In the genomic region with DNA sequence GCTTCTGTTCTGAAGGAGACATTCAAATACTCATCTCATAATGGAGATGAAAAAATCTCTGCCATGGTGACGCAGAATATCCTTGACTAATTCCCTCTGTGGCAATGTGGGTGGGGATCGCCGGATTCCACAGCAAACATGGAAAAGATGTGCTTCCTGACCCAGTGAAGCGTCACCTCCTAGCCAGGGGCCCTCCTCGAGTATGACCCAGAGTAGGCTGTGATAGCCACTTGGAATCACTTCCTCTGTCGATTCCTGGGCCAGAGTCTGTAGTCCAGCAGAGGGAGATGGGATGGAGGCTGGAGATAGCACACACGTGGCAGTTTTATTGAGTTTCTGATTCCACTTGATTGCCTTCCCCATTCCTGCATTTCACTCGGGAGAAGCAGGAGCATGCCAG, we compare ENCODE assay signal across 15 cellular contexts. TPM values are rescaled to one million over a fixed set of nuclear protein-coding genes. Genes with fewer than 3 reads are reported as not detected.
DNase-seq lines count a peak whose midpoint lies in the region; ATAC-seq and TF ChIP-seq lines count a peak whose summit lies in the region.
"Had no signal": no experiment of that assay in that cellular context is flagged by ENCODE, and none has a peak within 500 bp of the region (broad histone marks: within the 10 kb centered on the region; RNA-seq: fewer than 3 reads in every experiment).

No MANE protein-coding gene starts in this region.

- no TSS peak for BruUV-seq in A673 (replicated peaks; lab: Mats Ljungman, UMichigan)

- CTCF ChIA-PET in A673 (lab: Charles Lee) = no interaction called here

- no peak overlapping the region for H3K4me3 Mint-ChIP-seq in GM23338
- H3K4me3 Mint-ChIP-seq in activated CD4-positive, alpha-beta T cell treated with anti-CD3 and anti-CD28 coated beads, Interleukin-2, amount 10 ng/mL, durations not matched to agents 24 days and 14 days = no peak overlapping the region
- H3K4me3 Mint-ChIP-seq: activated T-cell treated with anti-CD3 and anti-CD28 coated beads, Interleukin-2, amount 50 U/mL, for 72 hours; nephron had no signal

- H3K27me3 ChIP-seq in GM23338 (ENCODE audit: insufficient read depth) (no peaks in the 10 kb centered on the region), smooth muscle cell (ENCODE audit: low read depth) (no peaks in the 10 kb centered on the region), A673 (replicated peaks; ENCODE audit: insufficient read depth, low read depth, low read length, poor library complexity) (no peaks in the 10 kb centered on the region), psoas muscle (ENCODE audit: insufficient read depth in 3 of 3, low read length in 2 of 3) (no peaks in the 10 kb centered on the region)

- no peaks in the 10 kb centered on the region for H3K4me1 ChIP-seq in GM23338 (ENCODE audit: insufficient read depth)
- H3K4me1 ChIP-seq in smooth muscle cell (ENCODE audit: low read depth) = no peaks in the 10 kb centered on the region
- no peaks in the 10 kb centered on the region for H3K4me1 ChIP-seq in A673 (ENCODE audit: insufficient read depth, low read length, poor library complexity, severe bottlenecking)
- no peaks in the 10 kb centered on the region for H3K4me1 ChIP-seq in psoas muscle

- no peaks in the 10 kb centered on the region for H3K36me3 Mint-ChIP-seq in GM23338 (ENCODE audit: low read depth)
- no peaks in the 10 kb centered on the region for H3K36me3 Mint-ChIP-seq in activated CD4-positive, alpha-beta T cell treated with anti-CD3 and anti-CD28 coated beads, Interleukin-2, amount 10 ng/mL, durations not matched to agents 24 days and 14 days (ENCODE audit: low read depth)

- no peak overlapping the region for H3K27ac Mint-ChIP-seq in GM23338
- H3K27ac Mint-ChIP-seq in activated CD4-positive, alpha-beta T cell treated with anti-CD3 and anti-CD28 coated beads, Interleukin-2, amount 10 ng/mL, durations not matched to agents 24 days and 14 days = no peak overlapping the region
- H3K27ac Mint-ChIP-seq: activated T-cell treated with anti-CD3 and anti-CD28 coated beads, Interleukin-2, amount 50 U/mL, for 72 hours; nephron had no signal

- ATAC-seq in GM23338 = peak; percentile 43; the same call in 2 of the 3 replicates
- ATAC-seq in psoas muscle = no peak
- ATAC-seq: activated T-cell treated with anti-CD3 and anti-CD28 coated beads, Interleukin-2, amount 50 U/mL, for 72 hours; left cardiac atrium had no signal

- H3K4me3 ChIP-seq in GM23338 (no peak overlapping the region), smooth muscle cell (no peak overlapping the region), A673 (ENCODE audit: low read depth, low read length, poor library complexity, severe bottlenecking) (no peak overlapping the region), psoas muscle (no peak overlapping the region)
- H3K4me3 ChIP-seq: spleen had no signal

- H2AFZ ChIP-seq in GM23338 = peak overlapping the region; percentile 12; the same call in 1 of the 2 replicates
- H2AFZ ChIP-seq in smooth muscle cell (ENCODE audit: low read depth) = no peak overlapping the region

- DNase-seq in GM23338 (ENCODE audit: low spot score) = peak; percentile 13
- DNase-seq in amniotic epithelial cell (ENCODE audit: low read depth) = peak; percentile 56
- DNase-seq in hepatic stellate cell (ENCODE audit: low spot score) = peak; percentile 41
- DNase-seq in smooth muscle cell (lab: John Stamatoyannopoulos, UW; ENCODE audit: unreplicated experiment) = no peak
- no peak for DNase-seq in stimulated activated CD4-positive, alpha-beta T cell treated with anti-CD3 and anti-CD28 coated beads, Interleukin-12 subunit alpha, Interleukin-12 subunit beta, amount 100 ng/mL, for 4 hours
- no peak for DNase-seq in A673 (ENCODE audit: low spot score)
- no peak for DNase-seq in activated CD4-positive, alpha-beta T cell treated with anti-CD3 and anti-CD28 coated beads, Interleukin-2, amount 10 ng/mL, durations not matched to agents 24 days and 14 days
- DNase-seq in psoas muscle = no peak
- DNase-seq: activated T-cell treated with anti-CD3 and anti-CD28 coated beads, Interleukin-2, amount 50 U/mL, for 72 hours; anterior cingulate cortex; glutamatergic neuron; left cardiac atrium; NCI-H2171; spleen had no signal

- 0 out of 3 replicates have a peak, but pooled peaks cover 3% of the 10 kb centered on the region for H3K4me1 Mint-ChIP-seq in GM23338
- H3K4me1 Mint-ChIP-seq in activated CD4-positive, alpha-beta T cell treated with anti-CD3 and anti-CD28 coated beads, Interleukin-2, amount 10 ng/mL, durations not matched to agents 24 days and 14 days = no peaks in the 10 kb centered on the region

- H3K27ac ChIP-seq in GM23338 (ENCODE audit: low read depth) = no peak overlapping the region
- peak overlapping the region; percentile 43 for H3K27ac ChIP-seq in smooth muscle cell (ENCODE audit: low read depth)
- H3K27ac ChIP-seq in A673 (ENCODE audit: low read depth, low read length, poor library complexity, severe bottlenecking) = no peak overlapping the region
- no peak overlapping the region for H3K27ac ChIP-seq in psoas muscle

- H4K20me1 ChIP-seq in GM23338 (replicated peaks; ENCODE audit: insufficient read depth) = no peaks in the 10 kb centered on the region
- H4K20me1 ChIP-seq in smooth muscle cell (ENCODE audit: low read depth) = no peaks in the 10 kb centered on the region

- no peaks in the 10 kb centered on the region; the same call in 2 of the 3 replicates for H3K9me3 Mint-ChIP-seq in GM23338
- no peaks in the 10 kb centered on the region for H3K9me3 Mint-ChIP-seq in activated CD4-positive, alpha-beta T cell treated with anti-CD3 and anti-CD28 coated beads, Interleukin-2, amount 10 ng/mL, durations not matched to agents 24 days and 14 days
- H3K9me3 Mint-ChIP-seq: activated T-cell treated with anti-CD3 and anti-CD28 coated beads, Interleukin-2, amount 50 U/mL, for 72 hours; nephron had no signal

- H3K79me2 ChIP-seq in GM23338 (replicated peaks; ENCODE audit: insufficient read depth) = no peaks in the 10 kb centered on the region
- H3K79me2 ChIP-seq in smooth muscle cell (ENCODE audit: low read depth) = no peaks in the 10 kb centered on the region

- H3K27me3 Mint-ChIP-seq in GM23338 (ENCODE audit: insufficient read depth, low read depth, poor library complexity) = peaks cover 4% of the 10 kb centered on the region
- H3K27me3 Mint-ChIP-seq in activated CD4-positive, alpha-beta T cell treated with anti-CD3 and anti-CD28 coated beads, Interleukin-2, amount 10 ng/mL, durations not matched to agents 24 days and 14 days = peaks cover 19% of the 10 kb centered on the region

- H3K9ac ChIP-seq in smooth muscle cell (ENCODE audit: low read depth) = no peak overlapping the region

- H3K9me3 ChIP-seq in smooth muscle cell (replicated peaks; ENCODE audit: low read depth) (no peaks in the 10 kb centered on the region), A673 (ENCODE audit: low read depth, low read length, poor library complexity, severe bottlenecking) (no peaks in the 10 kb centered on the region), psoas muscle (no peaks in the 10 kb centered on the region)
- H3K9me3 ChIP-seq: spleen had no signal

- intact Hi-C loops in A673 (cut with micrococcal nuclease; ENCODE audit: unreplicated experiment) = no loop called here
- intact Hi-C loops in activated CD4-positive, alpha-beta T cell treated with anti-CD3 and anti-CD28 coated beads, Interleukin-2, amount 10 ng/mL, durations not matched to agents 24 days and 14 days (cut with micrococcal nuclease) = no loop called here
- intact Hi-C loops in psoas muscle (cut with DNase I) = no loop called here

- H3K9me2 ChIP-seq in GM23338 (ENCODE audit: insufficient read depth) = no peaks in the 10 kb centered on the region

- H3F3A ChIP-seq in GM23338 (replicated peaks; ENCODE audit: low read depth) (no peaks in the 10 kb centered on the region), smooth muscle cell (ENCODE audit: low read depth) (no peaks in the 10 kb centered on the region)

- 51% methylated on average over 8 of the region's 8 CpGs for WGBS in smooth muscle cell (ENCODE audit: low lambda C conversion rate)
- WGBS in psoas muscle, 3 donors = 36 to 50% (median 41%) methylated on average over 8 of the region's 8 CpGs

- TF ChIP-seq CTCF in GM23338 (conservative IDR thresholded peaks at IDR 0.05; ENCODE audit: low read depth in 2 of 2) (no peak), smooth muscle cell (IDR thresholded peaks at IDR 0.05; ENCODE audit: borderline replicate concordance, insufficient read depth, poor library complexity, severe bottlenecking) (no peak), A673 (conservative IDR thresholded peaks at IDR 0.05; ENCODE audit: low read depth, low read length) (no peak), psoas muscle (IDR thresholded peaks at IDR 0.05) (no peak)

- H3K4me2 ChIP-seq in GM23338 = no peak overlapping the region
- H3K4me2 ChIP-seq in smooth muscle cell = peak overlapping the region; percentile 14

- H3K36me3 ChIP-seq in GM23338 (ENCODE audit: insufficient read depth) (no peaks in the 10 kb centered on the region), smooth muscle cell (ENCODE audit: low read depth) (no peaks in the 10 kb centered on the region), A673 (ENCODE audit: insufficient read depth, low read length, poor library complexity, severe bottlenecking) (no peaks in the 10 kb centered on the region), psoas muscle (ENCODE audit: insufficient read depth in 1 of 2, low read depth in 1 of 2) (no peaks in the 10 kb centered on the region)
- H3K36me3 ChIP-seq: spleen had no signal

- POLR2A ChIA-PET in A673 (lab: Charles Lee; ENCODE audit: low non-redundant PET) = no interaction called here

RNA-seq across cellular contexts. Expression of a gene that starts 36.8 kb away (rescaled TPM):
- total RNA-seq in GM23338 (2014; rRNA removed; shearing (Covaris generic)) = not detected in 2 replicates
- polyA plus RNA-seq in GM23338 (2016; fragmentation: Nextera tagmentation; extraction: Ambion mirVana) = 0.45 TPM in 1 of 2 replicates, not detected in the other
- 0.09 TPM in 1 of 2 replicates, not detected in the other for total RNA-seq in smooth muscle cell
- polyA plus RNA-seq in smooth muscle cell = 0.14 TPM in 1 of 2 replicates, not detected in the other
- total RNA-seq in A673 (2021) = not detected in 2 replicates
- not detected in 2 replicates for total RNA-seq in activated CD4-positive, alpha-beta T cell treated with anti-CD3 and anti-CD28 coated beads, Interleukin-2, amount 10 ng/mL, durations not matched to agents 24 days and 14 days
- under 1 TPM in 2 of 4 donors, not detected in 2; 0.10 to 0.15 TPM for total RNA-seq in psoas muscle
- polyA plus RNA-seq in psoas muscle = under 1 TPM in 2 of 3 donors, not detected in 1; 0.04 to 0.06 TPM
- total RNA-seq: left cardiac atrium had no signal

RNA-seq across cellular contexts. Expression of a gene that starts 39.4 kb away (rescaled TPM):
- total RNA-seq in GM23338 (2014; rRNA removed; shearing (Covaris generic)) = 0.21 TPM in 1 of 2 replicates, not detected in the other
- 0.23 TPM in 1 of 2 replicates, not detected in the other for polyA plus RNA-seq in GM23338 (2016; fragmentation: Nextera tagmentation; extraction: Ambion mirVana)
- total RNA-seq in smooth muscle cell = not detected in 2 replicates
- polyA plus RNA-seq in smooth muscle cell = 0.05 TPM in 1 of 2 replicates, not detected in the other
- total RNA-seq in A673 (2021) = not detected in 2 replicates
- 6.8 and 7.2 TPM in 2 replicates for total RNA-seq in activated CD4-positive, alpha-beta T cell treated with anti-CD3 and anti-CD28 coated beads, Interleukin-2, amount 10 ng/mL, durations not matched to agents 24 days and 14 days
- total RNA-seq in psoas muscle = 1 to 10 TPM in 2 of 4 donors, under 1 TPM in 2; 0.34 to 2.2 (median 1.1) TPM
- under 1 TPM; 0.14 to 0.16 (median 0.14) TPM for polyA plus RNA-seq in psoas muscle

Comparison
In these comparisons a context has a peak if more than half of its experiments do, and no peak if none do; other contexts are left out.
1. DNase-seq: peak in GM23338 (single experiment), amniotic epithelial cell (single experiment) and hepatic stellate cell (single experiment); none in smooth muscle cell (single experiment), stimulated activated CD4-positive, alpha-beta T cell treated with anti-CD3 and anti-CD28 coated beads, Interleukin-12 subunit alpha, Interleukin-12 subunit beta, amount 100 ng/mL, for 4 hours (single experiment), A673 (single experiment), activated CD4-positive, alpha-beta T cell treated with anti-CD3 and anti-CD28 coated beads, Interleukin-2, amount 10 ng/mL, durations not matched to agents 24 days and 14 days (single experiment) and psoas muscle (0 of 2).